Comparison of ENCODE assay signal across 8 cellular contexts in the genomic region with DNA sequence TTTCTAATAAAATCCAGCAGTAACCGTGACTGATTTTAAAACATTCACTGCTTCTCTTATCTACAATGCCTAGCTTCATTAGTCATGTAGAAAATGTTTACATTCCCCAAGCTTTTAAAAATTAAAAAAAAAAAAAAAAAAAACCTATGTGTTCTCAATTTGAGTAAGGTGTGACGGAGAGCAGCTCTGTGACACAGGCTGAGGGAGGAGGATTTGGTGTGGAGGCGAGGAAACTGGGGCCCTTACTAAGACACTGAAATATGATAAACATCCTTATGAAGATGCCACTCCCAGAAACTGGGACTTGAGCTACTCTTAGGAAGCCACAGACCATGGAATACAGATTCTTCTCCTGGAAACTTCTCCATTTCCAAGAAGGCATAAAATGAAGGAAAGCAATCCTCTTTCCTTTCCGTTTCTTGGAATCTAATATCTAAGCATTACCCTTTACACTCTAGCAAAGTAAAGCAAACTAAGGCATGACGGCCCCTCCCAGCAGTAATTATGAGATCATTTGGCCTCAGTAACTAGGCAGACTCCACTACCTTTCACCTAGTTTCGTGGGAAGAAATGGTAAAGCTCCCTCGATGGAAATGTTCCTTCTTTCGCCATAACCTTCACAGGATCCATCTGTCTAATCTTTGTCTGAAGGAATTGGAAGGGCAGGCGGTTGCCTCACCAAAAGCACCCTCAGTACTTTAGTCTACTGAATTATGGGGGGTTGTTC.
A peak's percentile ranks its signal among the peaks of the same experiment; 100 is the strongest.
DNase-seq lines count a peak whose midpoint lies in the region.

No MANE protein-coding gene starts in this region.

- DNase-seq in activated T-cell treated with anti-CD3 and anti-CD28 coated beads for 24 hours (ENCODE audit: low read depth) (peak; percentile 50), activated T-cell treated with anti-CD3 and anti-CD28 coated beads for 4 hours (no peak), NCI-H226 (peak; percentile 90), dedifferentiated amniotic fluid mesenchymal stem cell (ENCODE audit: extremely low spot score) (peak; percentile 89), DMS 273 (lab: John Stamatoyannopoulos, UW; ENCODE audit: unreplicated experiment) (no peak), NAMALWA (ENCODE audit: low spot score) (no peak), NCI-H1436 (lab: John Stamatoyannopoulos, UW) (no peak)
- peak; percentile 35 to 48 for DNase-seq in stimulated activated CD4-positive, alpha-beta T cell treated with anti-CD3 and anti-CD28 coated beads, Interleukin-4, amount 100 ng/mL, for 4 hours

Comparison
In these comparisons a context has a peak if more than half of its experiments do, and no peak if none do; other contexts are left out.
1. DNase-seq: peak in activated T-cell treated with anti-CD3 and anti-CD28 coated beads for 24 hours (single experiment), NCI-H226 (single experiment), dedifferentiated amniotic fluid mesenchymal stem cell (single experiment) and stimulated activated CD4-positive, alpha-beta T cell treated with anti-CD3 and anti-CD28 coated beads, Interleukin-4, amount 100 ng/mL, for 4 hours (2 of 2); none in activated T-cell treated with anti-CD3 and anti-CD28 coated beads for 4 hours (single experiment), DMS 273 (single experiment), NAMALWA (single experiment) and NCI-H1436 (single experiment).